ENCODE assay signal across 1 cellular context in genomic region chr20:50731055-50731929, GRCh38.
A peak's percentile ranks its signal among the peaks of the same experiment; 100 is the strongest.
TF ChIP-seq lines count a peak whose summit lies in the region.

Gene PARD6B, plus strand, starts transcription at chr20:50731580. Its CDS starts 207 bp downstream, at chr20:50731787.

TF ChIP-seq in HepG2, 621 proteins besides CTCF, POLR2A, EP300 and RAD21 (continued from another document and continues in another):
- no peak for TF ChIP-seq ZNF512 (CRISPR knock-in tag; IDR thresholded peaks at IDR 0.05)
- peak; percentile 78; the same call in 1 of the 2 replicates for TF ChIP-seq SMAD9 (CRISPR knock-in tag; IDR thresholded peaks at IDR 0.05)
- TF ChIP-seq XBP1 (CRISPR knock-in tag; IDR thresholded peaks at IDR 0.05): peak; percentile 75; the same call in 1 of the 2 replicates
- TF ChIP-seq SAFB2 (CRISPR knock-in tag; IDR thresholded peaks at IDR 0.05; ENCODE audit: borderline replicate concordance, low read depth): peak; percentile 95
- no peak for TF ChIP-seq NPAS2 (CRISPR knock-in tag; IDR thresholded peaks at IDR 0.05; ENCODE audit: borderline replicate concordance)
- TF ChIP-seq ZNF24 (IDR thresholded peaks at IDR 0.05): no peak
- TF ChIP-seq ZFAT (CRISPR knock-in tag; conservative IDR thresholded peaks at IDR 0.05): peak; percentile 75; the same call in 1 of the 2 replicates
- TF ChIP-seq DDIT3 (CRISPR knock-in tag; IDR thresholded peaks at IDR 0.05): no peak
- no peak for TF ChIP-seq CENPBD1 (CRISPR knock-in tag; IDR thresholded peaks at IDR 0.05; ENCODE audit: borderline replicate concordance, low read depth)
- peak; percentile 77 for TF ChIP-seq TEAD3 (CRISPR knock-in tag; optimal IDR thresholded peaks at IDR 0.05; ENCODE audit: borderline replicate concordance)
- TF ChIP-seq ZNF687 (CRISPR knock-in tag; IDR thresholded peaks at IDR 0.05): peak; percentile 87
- TF ChIP-seq ZNF737 (CRISPR knock-in tag; IDR thresholded peaks at IDR 0.05; ENCODE audit: borderline replicate concordance): no peak
- no peak for TF ChIP-seq ZBTB49 (CRISPR knock-in tag; IDR thresholded peaks at IDR 0.05; ENCODE audit: borderline replicate concordance)
- no peak for TF ChIP-seq MBD4 (IDR thresholded peaks at IDR 0.05; ENCODE audit: borderline replicate concordance, low read length)
- peak; percentile 74 for TF ChIP-seq KDM5A (IDR thresholded peaks at IDR 0.05; ENCODE audit: borderline replicate concordance, low read length)
- no peak for TF ChIP-seq LCORL (IDR thresholded peaks at IDR 0.05)
- TF ChIP-seq LCORL (CRISPR knock-in tag; IDR thresholded peaks at IDR 0.05): no peak; the same call in 1 of the 2 replicates
- 0 out of 2 replicates have a peak, but pooled peaks have one; percentile 18 for TF ChIP-seq REXO4 (CRISPR knock-in tag; IDR thresholded peaks at IDR 0.05; ENCODE audit: borderline replicate concordance)
- TF ChIP-seq PHF5A (CRISPR knock-in tag; IDR thresholded peaks at IDR 0.05; ENCODE audit: low read depth, unreplicated experiment): peak; percentile 88
- TF ChIP-seq THAP8 (CRISPR knock-in tag; IDR thresholded peaks at IDR 0.05; ENCODE audit: borderline replicate concordance): peak; percentile 86
- TF ChIP-seq GLI4 (CRISPR knock-in tag; IDR thresholded peaks at IDR 0.05; ENCODE audit: borderline replicate concordance): peak; percentile 97; the same call in 1 of the 2 replicates
- TF ChIP-seq TFDP1 (CRISPR knock-in tag; IDR thresholded peaks at IDR 0.05; ENCODE audit: borderline replicate concordance): peak; percentile 79
- 0 out of 2 replicates have a peak, but pooled peaks have one; percentile 82 for TF ChIP-seq ATF5 (CRISPR knock-in tag; IDR thresholded peaks at IDR 0.05; ENCODE audit: low read depth)
- no peak; the same call in 1 of the 2 replicates for TF ChIP-seq PRDM10 (CRISPR knock-in tag; IDR thresholded peaks at IDR 0.05; ENCODE audit: low read depth)
- TF ChIP-seq GATA4 (IDR thresholded peaks at IDR 0.05; ENCODE audit: borderline replicate concordance, low read depth): peak; percentile 81; the same call in 1 of the 2 replicates
- no peak; the same call in 1 of the 2 replicates for TF ChIP-seq PHF20 (CRISPR knock-in tag; IDR thresholded peaks at IDR 0.05)
- no peak for TF ChIP-seq ZNF781 (CRISPR knock-in tag; IDR thresholded peaks at IDR 0.05; ENCODE audit: borderline replicate concordance, not compliant biosample characterization)
- no peak for TF ChIP-seq SMC3 (IDR thresholded peaks at IDR 0.05; ENCODE audit: low read length)
- TF ChIP-seq ZNF558 (CRISPR knock-in tag; IDR thresholded peaks at IDR 0.05; ENCODE audit: borderline replicate concordance): no peak; the same call in 1 of the 2 replicates
- TF ChIP-seq ZFP1 (CRISPR knock-in tag; IDR thresholded peaks at IDR 0.05): peak; percentile 35; the same call in 1 of the 2 replicates
- TF ChIP-seq CREB3 (CRISPR knock-in tag; IDR thresholded peaks at IDR 0.05): peak; percentile 85
- no peak for TF ChIP-seq ZBTB42 (CRISPR knock-in tag; IDR thresholded peaks at IDR 0.05)
- TF ChIP-seq RXRB (CRISPR knock-in tag; IDR thresholded peaks at IDR 0.05; ENCODE audit: borderline replicate concordance): 0 out of 2 replicates have a peak, but pooled peaks have one; percentile 5
- TF ChIP-seq ZNF629 (CRISPR knock-in tag; conservative IDR thresholded peaks at IDR 0.05): peak; percentile 4; the same call in 1 of the 2 replicates
- peak; percentile 83; the same call in 1 of the 2 replicates for TF ChIP-seq ZC3H4 (CRISPR knock-in tag; IDR thresholded peaks at IDR 0.05; ENCODE audit: borderline replicate concordance)
- 0 out of 2 replicates have a peak, but pooled peaks have one; percentile 38 for TF ChIP-seq ZBTB46 (CRISPR knock-in tag; IDR thresholded peaks at IDR 0.05; ENCODE audit: borderline replicate concordance)
- TF ChIP-seq ATF7 (IDR thresholded peaks at IDR 0.05): no peak
- 0 out of 2 replicates have a peak, but pooled peaks have one; percentile 38 for TF ChIP-seq ATF7 (CRISPR knock-in tag; IDR thresholded peaks at IDR 0.05)
